In the genomic region with DNA sequence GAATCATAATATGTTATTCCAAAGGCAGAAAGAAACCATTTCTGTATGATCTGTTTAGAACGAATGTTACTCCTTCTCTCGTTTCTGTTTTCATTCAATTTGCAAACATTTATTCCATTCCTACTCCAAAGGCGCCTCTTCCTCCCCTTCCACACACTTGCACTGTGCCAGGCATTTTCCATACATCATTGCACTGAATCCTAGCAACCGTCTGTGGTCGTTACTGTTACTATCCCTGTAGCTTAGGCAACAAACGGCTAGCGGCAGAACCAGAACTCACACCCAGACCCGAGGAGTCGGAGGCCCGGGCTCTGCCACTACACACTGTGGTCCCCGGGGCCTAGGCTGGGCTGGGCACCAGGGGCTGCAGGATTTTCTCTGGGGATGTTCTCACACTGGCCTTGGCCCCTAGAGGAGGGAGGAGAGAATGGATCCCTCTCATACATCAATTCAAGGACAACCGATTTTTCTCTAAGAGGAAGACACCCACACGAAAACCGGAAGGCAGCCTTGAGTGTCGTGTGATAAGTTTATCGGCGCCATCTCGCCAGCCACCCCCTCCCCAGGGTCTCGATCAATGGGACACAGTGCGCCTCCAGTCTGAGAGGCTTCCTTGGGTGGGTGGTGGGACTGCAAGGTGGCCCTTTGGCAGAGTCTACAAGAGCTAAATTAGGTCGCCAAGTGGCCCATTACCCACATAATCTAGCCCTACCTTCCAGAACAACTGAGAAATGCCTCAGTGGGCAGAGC, we compare ENCODE assay signal across 1 cellular context.
TF ChIP-seq lines count a peak whose summit lies in the region.

No MANE protein-coding gene starts in this region.

TF ChIP-seq in H1, 55 proteins besides CTCF, POLR2A, EP300 and RAD21 (continued from another document):
- TF ChIP-seq CREB1 (IDR thresholded peaks at IDR 0.05) (no peak), YY1 (IDR thresholded peaks at IDR 0.05; ENCODE audit: low read depth, low read length) (no peak), TEAD4 (IDR thresholded peaks at IDR 0.05; ENCODE audit: low read depth, low read length) (no peak), CHD1 (IDR thresholded peaks at IDR 0.05; ENCODE audit: low read depth, low read length) (no peak), GTF2F1 (IDR thresholded peaks at IDR 0.05; ENCODE audit: borderline replicate concordance, low read depth, low read length) (no peak)
- TF ChIP-seq, protein P1, sequence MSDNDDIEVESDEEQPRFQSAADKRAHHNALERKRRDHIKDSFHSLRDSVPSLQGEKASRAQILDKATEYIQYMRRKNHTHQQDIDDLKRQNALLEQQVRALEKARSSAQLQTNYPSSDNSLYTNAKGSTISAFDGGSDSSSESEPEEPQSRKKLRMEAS (IDR thresholded peaks at IDR 0.05) = no peak
- TF ChIP-seq, protein P2, sequence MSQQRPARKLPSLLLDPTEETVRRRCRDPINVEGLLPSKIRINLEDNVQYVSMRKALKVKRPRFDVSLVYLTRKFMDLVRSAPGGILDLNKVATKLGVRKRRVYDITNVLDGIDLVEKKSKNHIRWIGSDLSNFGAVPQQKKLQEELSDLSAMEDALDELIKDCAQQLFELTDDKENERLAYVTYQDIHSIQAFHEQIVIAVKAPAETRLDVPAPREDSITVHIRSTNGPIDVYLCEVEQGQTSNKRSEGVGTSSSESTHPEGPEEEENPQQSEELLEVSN (IDR thresholded peaks at IDR 0.05) = no peak
